Comparison of ENCODE assay signal across 19 cellular contexts in the genomic region with DNA sequence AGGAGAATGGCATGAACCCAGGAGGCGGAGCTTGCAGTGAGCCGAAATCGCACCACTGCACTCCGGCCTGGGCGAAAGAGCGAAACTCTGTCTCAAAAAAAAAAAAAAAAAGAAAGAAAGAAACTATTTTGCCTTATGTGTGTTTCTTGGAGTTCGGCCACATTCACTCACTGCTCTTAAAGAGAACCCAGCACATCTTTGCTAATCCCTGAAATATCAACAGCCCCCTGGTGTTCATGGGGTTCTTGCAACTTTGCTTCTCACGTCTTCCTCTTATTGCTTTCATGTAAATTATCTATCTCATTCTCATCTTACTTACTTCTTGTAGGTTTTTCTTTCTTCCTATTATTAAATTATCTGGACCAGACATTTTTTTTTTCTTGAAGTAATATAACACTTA.
DNase-seq lines count a peak whose midpoint lies in the region; ATAC-seq and TF ChIP-seq lines count a peak whose summit lies in the region.
"Had no signal": no experiment of that assay in that cellular context is flagged by ENCODE, and none has a peak within 500 bp of the region (broad histone marks: within the 10 kb centered on the region; RNA-seq: fewer than 3 reads in every experiment).

No MANE protein-coding gene starts in this region.

- H3K27ac Mint-ChIP-seq in GM23338: no peak overlapping the region
- peak overlapping the region in 1 of 3 experiments; percentile 23; a peak in 2 of 7 replicates for H3K27ac Mint-ChIP-seq in H9
- H3K27ac Mint-ChIP-seq in endodermal cell: no peak overlapping the region
- H3K27ac Mint-ChIP-seq: CD4-positive, alpha-beta memory T cell had no signal

- H3K23ac ChIP-seq in H9 (ENCODE audit: insufficient read length, low read depth, low read length): no peak overlapping the region
- H3K23ac ChIP-seq in trophoblast cell (ENCODE audit: low read length): no peak overlapping the region

- H2AFZ ChIP-seq in GM23338 (no peak overlapping the region), H9 (ENCODE audit: low read length) (no peak overlapping the region), trophoblast cell (ENCODE audit: insufficient read depth, low read length, poor library complexity) (no peak overlapping the region)

- no peak overlapping the region for H2BK120ac ChIP-seq in H9 (ENCODE audit: low read depth, low read length, poor library complexity, severe bottlenecking)
- H2BK120ac ChIP-seq in trophoblast cell (ENCODE audit: insufficient read depth, low read length, poor library complexity): no peak overlapping the region

- no peaks in the 10 kb centered on the region for H3K9me3 ChIP-seq in H9 (ENCODE audit: control insufficient read depth, low read depth, low read length)
- no peaks in the 10 kb centered on the region for H3K9me3 ChIP-seq in endodermal cell (ENCODE audit: control insufficient read depth, low read length)
- no peaks in the 10 kb centered on the region for H3K9me3 ChIP-seq in trophoblast cell (ENCODE audit: insufficient read depth, low read depth, low read length)

- no peak overlapping the region for H2BK15ac ChIP-seq in H9 (ENCODE audit: low read depth, low read length)

- no peak overlapping the region for H3K14ac ChIP-seq in H9 (ENCODE audit: insufficient read depth, low read length)
- H3K14ac ChIP-seq in trophoblast cell (ENCODE audit: low read length): no peak overlapping the region

- WGBS in H9 (ENCODE audit: extremely low coverage, insufficient read length, low lambda C conversion rate): no CpG with 5 or more reads among the region's 8 CpGs
- 90 to 93% methylated on average over 2 to 8 of the region's 8 CpGs for WGBS in endodermal cell (ENCODE audit: insufficient coverage in 1 of 2, insufficient read length in 1 of 2), 2 experiments
- WGBS in trophoblast cell (ENCODE audit: extremely low coverage, insufficient coverage, insufficient read length): no CpG with 5 or more reads among the region's 8 CpGs

- H4K20me1 ChIP-seq in GM23338 (replicated peaks; ENCODE audit: insufficient read depth) (no peaks in the 10 kb centered on the region), H9 (ENCODE audit: control insufficient read depth, insufficient read depth, insufficient read length) (no peaks in the 10 kb centered on the region)

- no peaks in the 10 kb centered on the region for H3K9me2 ChIP-seq in GM23338 (ENCODE audit: insufficient read depth)

- H4K12ac ChIP-seq in trophoblast cell (ENCODE audit: low read depth, low read length): no peak overlapping the region

- H3F3A ChIP-seq in GM23338 (replicated peaks; ENCODE audit: low read depth): no peaks in the 10 kb centered on the region

- H3K4ac ChIP-seq in H9 (ENCODE audit: low read depth, low read length) (no peak overlapping the region), trophoblast cell (ENCODE audit: low read depth, low read length) (no peak overlapping the region)

- no peaks in the 10 kb centered on the region for H3K36me3 Mint-ChIP-seq in GM23338 (ENCODE audit: low read depth)
- no peaks in the 10 kb centered on the region for H3K36me3 Mint-ChIP-seq in H9 (ENCODE audit: insufficient read depth in 1 of 3, low read depth in 3 of 3)
- H3K36me3 Mint-ChIP-seq in endodermal cell (ENCODE audit: low read depth): no peaks in the 10 kb centered on the region
- H3K36me3 Mint-ChIP-seq: CD4-positive, alpha-beta memory T cell had no signal

- peak in 1 of 2 experiments; percentile 9; a peak in 1 of 4 replicates for TF ChIP-seq CTCF in GM23338 (conservative IDR thresholded peaks at IDR 0.05; ENCODE audit: low read depth in 2 of 2)
- peak; percentile 19; the same call in 1 of the 3 replicates for TF ChIP-seq CTCF in H9 (conservative IDR thresholded peaks at IDR 0.05)
- TF ChIP-seq CTCF in endodermal cell (conservative IDR thresholded peaks at IDR 0.05): peak; percentile 38

- H3K56ac ChIP-seq in H9 (ENCODE audit: insufficient read length, low read depth, low read length): no peak overlapping the region

- H3K36me3 ChIP-seq in GM23338 (ENCODE audit: insufficient read depth): no peaks in the 10 kb centered on the region
- H3K36me3 ChIP-seq in endodermal cell (ENCODE audit: control insufficient read depth, insufficient read depth, low read length): no peaks in the 10 kb centered on the region
- no peaks in the 10 kb centered on the region for H3K36me3 ChIP-seq in trophoblast cell (ENCODE audit: control insufficient read depth in 1 of 2, insufficient read depth in 2 of 2, low read length in 2 of 2)

- H3K27me3 ChIP-seq in GM23338 (ENCODE audit: insufficient read depth) (no peaks in the 10 kb centered on the region), H9 (ENCODE audit: insufficient read depth, low read length) (no peaks in the 10 kb centered on the region), endodermal cell (ENCODE audit: control insufficient read depth, insufficient read depth, low read length, poor library complexity, severe bottlenecking) (no peaks in the 10 kb centered on the region), trophoblast cell (ENCODE audit: insufficient read depth, low read length) (no peaks in the 10 kb centered on the region)

- no peak overlapping the region for H2BK5ac ChIP-seq in H9 (ENCODE audit: insufficient read length, low read length)
- H2BK5ac ChIP-seq in trophoblast cell (ENCODE audit: low read depth, low read length, poor library complexity): no peak overlapping the region

- peak; percentile 28 for DNase-seq in GM23338 (ENCODE audit: low spot score)
- no peak for DNase-seq in H9
- peak; percentile 15 for DNase-seq in SK-MEL-5 (ENCODE audit: low read depth, low spot score)
- DNase-seq in endodermal cell: no peak
- DNase-seq in H4 (ENCODE audit: low spot score): no peak
- no peak for DNase-seq in trophoblast cell
- DNase-seq: C1 segment of cervical spinal cord; Calu3; CD4-positive, alpha-beta memory T cell; COR-L47; DMS79; EL; GDM1; GOT3; H7 had no signal

- H3K4me3 ChIP-seq in GM23338: no peak overlapping the region
- no peak overlapping the region for H3K4me3 ChIP-seq in endodermal cell (ENCODE audit: low read length)
- no peak overlapping the region for H3K4me3 ChIP-seq in trophoblast cell (ENCODE audit: low read depth, low read length)
- H3K4me3 ChIP-seq: GM12878 had no signal

- H3K18ac ChIP-seq in H9 (ENCODE audit: insufficient read length, low read depth, low read length): no peak overlapping the region
- no peak overlapping the region for H3K18ac ChIP-seq in trophoblast cell (ENCODE audit: low read length)

- H3K4me3 Mint-ChIP-seq in GM23338 (no peak overlapping the region), H9 (no peak overlapping the region), endodermal cell (no peak overlapping the region)
- H3K4me3 Mint-ChIP-seq: CD4-positive, alpha-beta memory T cell had no signal

- H3K4me2 ChIP-seq in GM23338 (no peak overlapping the region), H9 (ENCODE audit: insufficient read depth, insufficient read length, low read length) (no peak overlapping the region), trophoblast cell (ENCODE audit: low read length) (no peak overlapping the region)

- H4K5ac ChIP-seq in H9 (ENCODE audit: insufficient read length, low read depth, low read length): no peak overlapping the region

- no peak overlapping the region for H2AK5ac ChIP-seq in H9 (ENCODE audit: insufficient read length, low read length)
- no peak overlapping the region for H2AK5ac ChIP-seq in trophoblast cell (ENCODE audit: low read length)

- ATAC-seq in GM23338 (no peak), GM19328 (IDR thresholded peaks at IDR 0.05; ENCODE audit: unreplicated experiment) (no peak), HG02588 (IDR thresholded peaks at IDR 0.05; ENCODE audit: unreplicated experiment) (no peak)
- ATAC-seq: GM12878, HCT116 had no signal

- H3T11ph ChIP-seq in H9 (ENCODE audit: low read length): no peak overlapping the region

- H3K27ac ChIP-seq in GM23338 (ENCODE audit: low read depth) (no peak overlapping the region), H9 (ENCODE audit: insufficient read length, low read depth, low read length) (no peak overlapping the region), endodermal cell (ENCODE audit: low read depth, low read length) (no peak overlapping the region), trophoblast cell (ENCODE audit: low read depth, low read length) (no peak overlapping the region)

- in situ Hi-C loops in SK-MEL-5 (cut with HindIII; ENCODE audit: low pct_unique_long_range_greater_than_20kb, low sequenced_read_pairs): no loop called here

- H3K79me1 ChIP-seq in H9 (ENCODE audit: insufficient read depth, low read depth, low read length, poor library complexity, severe bottlenecking) (no peaks in the 10 kb centered on the region), trophoblast cell (ENCODE audit: low read length) (no peaks in the 10 kb centered on the region)

- H3K4me1 Mint-ChIP-seq in GM23338: peaks cover 16% of the 10 kb centered on the region; the same call in 2 of the 3 replicates
- H3K4me1 Mint-ChIP-seq in H9: peaks cover 23 to 26% of the 10 kb centered on the region in 2 experiments
- peaks cover 24% of the 10 kb centered on the region for H3K4me1 Mint-ChIP-seq in endodermal cell
- H3K4me1 Mint-ChIP-seq: CD4-positive, alpha-beta memory T cell had no signal

- H2BK12ac ChIP-seq in H9 (ENCODE audit: insufficient read length, low read depth, low read length) (no peak overlapping the region), trophoblast cell (ENCODE audit: low read length) (no peak overlapping the region)

- H2BK20ac ChIP-seq in H9 (ENCODE audit: low read depth, low read length, poor library complexity, severe bottlenecking): no peak overlapping the region

- no peak overlapping the region for H4K8ac ChIP-seq in H9 (replicated peaks; ENCODE audit: insufficient read length, low read depth, low read length)
- H4K8ac ChIP-seq in trophoblast cell (ENCODE audit: low read depth, low read length): no peak overlapping the region

- no peaks in the 10 kb centered on the region for H3K27me3 Mint-ChIP-seq in GM23338 (ENCODE audit: insufficient read depth, low read depth, poor library complexity)
- no peaks in the 10 kb centered on the region; the same call in 1 of the 2 replicates for H3K27me3 Mint-ChIP-seq in H9 (ENCODE audit: low read depth)
- no peaks in the 10 kb centered on the region for H3K27me3 Mint-ChIP-seq in endodermal cell (ENCODE audit: insufficient read depth)
- H3K27me3 Mint-ChIP-seq: CD4-positive, alpha-beta memory T cell had no signal

- H4K91ac ChIP-seq in H9 (ENCODE audit: insufficient read length, low read depth, low read length): no peak overlapping the region
- H4K91ac ChIP-seq in trophoblast cell (ENCODE audit: low read depth, low read length): no peak overlapping the region

- H3K23me2 ChIP-seq in H9 (ENCODE audit: insufficient read length, low read depth, low read length, poor library complexity, severe bottlenecking): no peaks in the 10 kb centered on the region

- H3K4me1 ChIP-seq in GM23338 (ENCODE audit: insufficient read depth): peaks cover 11% of the 10 kb centered on the region
- no peaks in the 10 kb centered on the region; the same call in 1 of the 2 replicates for H3K4me1 ChIP-seq in H9 (ENCODE audit: insufficient read depth, low read length)
- H3K4me1 ChIP-seq in endodermal cell (ENCODE audit: control insufficient read depth, insufficient read depth, low read length): peaks cover 4% of the 10 kb centered on the region
- H3K4me1 ChIP-seq in trophoblast cell (ENCODE audit: control insufficient read depth in 1 of 2, insufficient read depth in 2 of 2, low read length in 2 of 2): no peaks in the 10 kb centered on the region

- no peaks in the 10 kb centered on the region for H3K79me2 ChIP-seq in GM23338 (replicated peaks; ENCODE audit: insufficient read depth)
- H3K79me2 ChIP-seq in H9 (ENCODE audit: insufficient read depth, low read length): no peaks in the 10 kb centered on the region
- no peaks in the 10 kb centered on the region for H3K79me2 ChIP-seq in trophoblast cell (ENCODE audit: control insufficient read depth, insufficient read depth, low read length, poor library complexity)

- H3K9me3 Mint-ChIP-seq in GM23338 (no peaks in the 10 kb centered on the region), H9 (peaks cover 0 to 3% of the 10 kb centered on the region in 2 experiments; a peak in 1 of 5 replicates), endodermal cell (no peaks in the 10 kb centered on the region)

- H3K9ac ChIP-seq in H9 (ENCODE audit: extremely low read depth, insufficient read length, low read length) (no peak overlapping the region), endodermal cell (ENCODE audit: extremely low read depth, low read length, poor library complexity, severe bottlenecking) (no peak overlapping the region), trophoblast cell (ENCODE audit: low read length) (no peak overlapping the region)

Comparison
In these comparisons a context has a peak if more than half of its experiments do, and no peak if none do; other contexts are left out.
1. DNase-seq: peak in GM23338 (single experiment) and SK-MEL-5 (single experiment); none in H9 (single experiment), endodermal cell (single experiment), H4 (single experiment) and trophoblast cell (0 of 2).